Comparison of ENCODE assay signal across 22 cellular contexts in the genomic region with DNA sequence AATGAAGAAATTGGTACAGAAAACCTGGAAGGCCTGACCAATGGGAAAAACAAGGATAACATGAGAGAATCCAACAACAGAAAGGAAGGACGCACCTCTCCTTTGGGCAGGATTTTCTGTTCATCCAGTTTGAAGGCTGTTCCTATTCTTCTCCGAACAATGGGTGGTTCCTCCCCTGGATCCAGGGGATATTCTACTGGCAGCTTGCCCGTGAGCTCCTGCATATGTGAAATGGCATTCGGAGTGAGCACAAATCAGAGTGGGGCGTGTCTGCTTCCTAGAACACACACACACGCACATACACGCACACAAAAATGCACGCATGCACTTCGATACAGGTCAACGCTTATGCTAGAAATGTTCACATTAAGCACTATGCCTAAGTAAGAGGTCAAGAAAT.
DNase-seq lines count a peak whose midpoint lies in the region; ATAC-seq, FAIRE-seq and TF ChIP-seq lines count a peak whose summit lies in the region.
"Had no signal": no experiment of that assay in that cellular context is flagged by ENCODE, and none has a peak within 500 bp of the region (broad histone marks: within the 10 kb centered on the region; RNA-seq: fewer than 3 reads in every experiment).

No MANE protein-coding gene starts in this region.

- H3K4me1 ChIP-seq in kidney (ENCODE audit: control insufficient read depth in 1 of 2, insufficient read depth in 1 of 2, low read depth in 1 of 2, low read length in 2 of 2) (peaks cover 13 to 19% of the 10 kb centered on the region in 2 donors), prostate gland (replicated peaks) (no peaks in the 10 kb centered on the region)

- peaks cover 71% of the 10 kb centered on the region for H3K4me1 Mint-ChIP-seq in brain
- H3K4me1 Mint-ChIP-seq in osteocyte (ENCODE audit: unreplicated experiment) = peaks cover 16% of the 10 kb centered on the region

- H3K36me3 ChIP-seq in kidney (ENCODE audit: control insufficient read depth in 1 of 2, insufficient read depth in 2 of 2, low read length in 2 of 2) (peaks cover 14 to 36% of the 10 kb centered on the region in 2 donors), prostate gland (peaks cover 5 to 8% of the 10 kb centered on the region in 2 donors)

- H3K36me3 Mint-ChIP-seq in brain (peaks cover 68% of the 10 kb centered on the region), osteocyte (ENCODE audit: unreplicated experiment) (peaks cover 64% of the 10 kb centered on the region)

- no peaks in the 10 kb centered on the region for H3K9me3 Mint-ChIP-seq in brain
- no peaks in the 10 kb centered on the region for H3K9me3 Mint-ChIP-seq in osteocyte (ENCODE audit: unreplicated experiment)

- no peaks in the 10 kb centered on the region for H3K27me3 ChIP-seq in prostate gland (replicated peaks; ENCODE audit: insufficient read depth)

- no peak overlapping the region for H3K9ac ChIP-seq in kidney (ENCODE audit: low read length in 2 of 2)

- DNase-seq in NCI-H345 (lab: John Stamatoyannopoulos, UW) (peak; percentile 44), NCI-H345 treated with DMSO at 0.1 percent for 48 hours (lab: John Stamatoyannopoulos, UW; ENCODE audit: unreplicated experiment) (no peak), kidney (no peak), osteocyte (ENCODE audit: extremely low spot score, unreplicated experiment) (no peak), NCI-H82 (lab: John Stamatoyannopoulos, UW) (no peak), prostate gland (ENCODE audit: low spot score) (no peak)
- DNase-seq: AML-193; DMS79; MM.1S; NCI-H1092 treated with DMSO at 0.1 percent for 48 hours; NCI-H146; NCI-H2029 treated with DMSO at 0.1 percent for 48 hours; NCI-H2171; NCI-H446 treated with DMSO at 0.1 percent for 48 hours; NCI-H69; NK-92 treated with Interleukin-12 subunit alpha and Interleukin-12 subunit beta, amount 100 ng/mL, for 24 hours; SIG-M5 had no signal

- H3K27ac Mint-ChIP-seq in brain (peak overlapping the region in 4 of 5 experiments; percentile 2 to 93 (median 23)), osteocyte (ENCODE audit: unreplicated experiment) (peak overlapping the region; percentile 7)

- ATAC-seq in GM18867 (IDR thresholded peaks at IDR 0.05; ENCODE audit: unreplicated experiment) = no peak
- ATAC-seq: HCT116 had no signal

- no peak for FAIRE-seq in kidney (lab: Jason Lieb, UNC)

- no peak overlapping the region for H3K4me3 Mint-ChIP-seq in brain
- no peak overlapping the region for H3K4me3 Mint-ChIP-seq in osteocyte (ENCODE audit: unreplicated experiment)

- H3K27ac ChIP-seq in kidney (ENCODE audit: low read depth in 2 of 2, low read length in 2 of 2) = peak overlapping the region; percentile 84 to 85
- H3K27ac ChIP-seq in prostate gland = no peak overlapping the region
- H3K27ac ChIP-seq: 22Rv1, C4-2B had no signal

- no peak for TF ChIP-seq POLR2A in prostate gland (IDR thresholded peaks at IDR 0.05)

- WGBS in prostate gland = 79% methylated on average over 10 of the region's 10 CpGs

- no peaks in the 10 kb centered on the region for H3K9me3 ChIP-seq in kidney (ENCODE audit: control insufficient read depth in 1 of 2, low read length in 2 of 2)
- H3K9me3 ChIP-seq in prostate gland = no peaks in the 10 kb centered on the region

- H3K27me3 Mint-ChIP-seq in brain = no peaks in the 10 kb centered on the region
- no peaks in the 10 kb centered on the region for H3K27me3 Mint-ChIP-seq in osteocyte (ENCODE audit: unreplicated experiment)

- H3K4me3 ChIP-seq in kidney (ENCODE audit: low read length in 2 of 2) (no peak overlapping the region), prostate gland (no peak overlapping the region)

- TF ChIP-seq CTCF in brain (conservative IDR thresholded peaks at IDR 0.05) (no peak), kidney (IDR thresholded peaks at IDR 0.05; ENCODE audit: borderline replicate concordance, extremely low read depth, insufficient read depth) (no peak), osteocyte (IDR thresholded peaks at IDR 0.05) (no peak), prostate gland (IDR thresholded peaks at IDR 0.05) (no peak)

- intact Hi-C loops in kidney (cut with DNase I) (no loop called here), prostate gland (cut with DNase I) (no loop called here)

Comparison
In these comparisons a context has a peak if more than half of its experiments do, and no peak if none do; other contexts are left out.
1. H3K27ac ChIP-seq: peak in kidney (2 of 2); none in prostate gland (0 of 2).